14 cellular contexts compared by ENCODE assay signal in genomic region chr5:159135896-159136531, GRCh38. TPM values are rescaled to one million over a fixed set of nuclear protein-coding genes. Genes with fewer than 3 reads are reported as not detected.
DNase-seq lines count a peak whose midpoint lies in the region; ATAC-seq and TF ChIP-seq lines count a peak whose summit lies in the region.
"Had no signal": no experiment of that assay in that cellular context is flagged by ENCODE, and none has a peak within 500 bp of the region (broad histone marks: within the 10 kb centered on the region; RNA-seq: fewer than 3 reads in every experiment).

No MANE protein-coding gene starts in this region.

- POLR2A ChIA-PET in HCT116 (lab: Charles Lee) = no interaction called here

- no peak overlapping the region for H3K4me2 ChIP-seq in HCT116 (ENCODE audit: low read length)
- H3K4me2 ChIP-seq in neural progenitor cell = no peak overlapping the region

- no peak overlapping the region for H3K4me3 Mint-ChIP-seq in activated naive CD4-positive, alpha-beta T cell treated with anti-CD3 and anti-CD28 coated beads for 36 hours
- H3K4me3 Mint-ChIP-seq in neural progenitor cell = no peak overlapping the region

- TF ChIP-seq RAD21 in HCT116 (IDR thresholded peaks at IDR 0.05; ENCODE audit: low read depth) = no peak

- H3K9me3 Mint-ChIP-seq in activated naive CD4-positive, alpha-beta T cell treated with anti-CD3 and anti-CD28 coated beads for 36 hours = no peaks in the 10 kb centered on the region
- no peaks in the 10 kb centered on the region for H3K9me3 Mint-ChIP-seq in neural progenitor cell

- no peaks in the 10 kb centered on the region for H3K4me1 Mint-ChIP-seq in activated naive CD4-positive, alpha-beta T cell treated with anti-CD3 and anti-CD28 coated beads for 36 hours (ENCODE audit: low read depth)
- H3K4me1 Mint-ChIP-seq in neural progenitor cell = no peaks in the 10 kb centered on the region

- H4K20me1 ChIP-seq in HCT116 (ENCODE audit: insufficient read depth) = no peaks in the 10 kb centered on the region
- no peaks in the 10 kb centered on the region for H4K20me1 ChIP-seq in neural progenitor cell (ENCODE audit: low read depth)

- TF ChIP-seq CTCF in HCT116 (IDR thresholded peaks at IDR 0.05 in 2 of 3, conservative IDR thresholded peaks at IDR 0.05 in 1 of 3; ENCODE audit: borderline replicate concordance in 1 of 3, insufficient read depth in 1 of 3, low read depth in 2 of 3, low read length in 2 of 3) (no peak), VCaP (conservative IDR thresholded peaks at IDR 0.05) (no peak), foreskin fibroblast (IDR thresholded peaks at IDR 0.05; ENCODE audit: low read depth, low read length) (no peak), vagina (IDR thresholded peaks at IDR 0.05) (no peak), neural progenitor cell (IDR thresholded peaks at IDR 0.05) (no peak)

- H3K27ac ChIP-seq in HCT116 (ENCODE audit: low read depth, low read length) (no peak overlapping the region), VCaP (peak overlapping the region; percentile 6; the same call in 1 of the 2 replicates), vagina (no peak overlapping the region), neural progenitor cell (no peak overlapping the region)
- H3K27ac ChIP-seq: right lobe of liver, thyroid gland had no signal

- no peaks in the 10 kb centered on the region for H3K9me3 ChIP-seq in HCT116 (ENCODE audit: control insufficient read depth in 1 of 2, insufficient read depth in 1 of 2, low read depth in 1 of 2, low read length in 2 of 2)
- H3K9me3 ChIP-seq in vagina = no peaks in the 10 kb centered on the region
- no peaks in the 10 kb centered on the region for H3K9me3 ChIP-seq in neural progenitor cell (ENCODE audit: low read depth)
- H3K9me3 ChIP-seq: right lobe of liver, thyroid gland had no signal

- H3K9ac ChIP-seq in HCT116 (ENCODE audit: low read length) = no peak overlapping the region
- no peak overlapping the region for H3K9ac ChIP-seq in neural progenitor cell

- no TSS peak for BruUV-seq in HCT116 (replicated peaks; lab: Mats Ljungman, UMichigan)

- ATAC-seq in HCT116 (peak; percentile 40; the same call in 1 of the 2 replicates), GM21825 (IDR thresholded peaks at IDR 0.05; ENCODE audit: unreplicated experiment) (no peak)
- ATAC-seq: activated naive CD4-positive, alpha-beta T cell treated with anti-CD3 and anti-CD28 coated beads, Interleukin-2, amount 50 U/mL, for 72 hours; right lobe of liver had no signal

- CTCF ChIA-PET in HCT116 (lab: Charles Lee) = interaction anchor here (0.9 kb wide), 1 partner anchor 1061 kb away, joined by 3 read pairs; no protein-coding TSS in a partner anchor
- CTCF ChIA-PET in activated naive CD4-positive, alpha-beta T cell treated with anti-CD3 and anti-CD28 coated beads for 36 hours (lab: Charles Lee) = interaction anchor here (0.7 to 1.6 kb wide), 2 partner anchors 29 to 338 kb away, joined by 3 to 7 read pairs; no protein-coding TSS in a partner anchor

- H3K36me3 ChIP-seq in HCT116 (ENCODE audit: control insufficient read depth in 1 of 2, insufficient read depth in 2 of 2, low read length in 2 of 2) (no peaks in the 10 kb centered on the region), vagina (no peaks in the 10 kb centered on the region), neural progenitor cell (no peaks in the 10 kb centered on the region)
- H3K36me3 ChIP-seq: right lobe of liver, thyroid gland had no signal

- H3K79me2 ChIP-seq in HCT116 (ENCODE audit: insufficient read depth, low read length) (no peaks in the 10 kb centered on the region), neural progenitor cell (ENCODE audit: low read depth) (no peaks in the 10 kb centered on the region)

- intact Hi-C loops in HCT116 (cut with micrococcal nuclease) = loop anchor here (10.0 kb wide), 2 partner anchors 1371 to 1791 kb away; a partner anchor contains a TSS
- intact Hi-C loops in activated naive CD4-positive, alpha-beta T cell treated with anti-CD3 and anti-CD28 coated beads for 36 hours (cut with micrococcal nuclease) = no loop called here
- intact Hi-C loops in vagina (cut with DNase I) = loop anchor here (10.0 kb wide), 1 partner anchor 1061 kb away; no protein-coding TSS in a partner anchor

- no peaks in the 10 kb centered on the region for H3F3A ChIP-seq in neural progenitor cell (ENCODE audit: low read depth)

- TF ChIP-seq POLR2A in HCT116 (IDR thresholded peaks at IDR 0.05; ENCODE audit: borderline replicate concordance, extremely low read depth, insufficient read depth, insufficient read length) (no peak), vagina (IDR thresholded peaks at IDR 0.05) (no peak)

- no peaks in the 10 kb centered on the region for H3K36me3 Mint-ChIP-seq in activated naive CD4-positive, alpha-beta T cell treated with anti-CD3 and anti-CD28 coated beads for 36 hours (ENCODE audit: low read depth)
- H3K36me3 Mint-ChIP-seq in neural progenitor cell = no peaks in the 10 kb centered on the region
- H3K36me3 Mint-ChIP-seq: activated naive CD4-positive, alpha-beta T cell treated with anti-CD3 and anti-CD28 coated beads, Interleukin-2, amount 50 U/mL, for 72 hours had no signal

- DNase-seq in A172 (ENCODE audit: low spot score) (peak; percentile 92), HCT116 (ENCODE audit: low read depth, low spot score) (no peak), foreskin fibroblast (peak; percentile 37 to 71), vagina (ENCODE audit: extremely low spot score in 2 of 2) (no peak), neural progenitor cell (ENCODE audit: low spot score) (no peak)
- no peak for DNase-seq in activated naive CD4-positive, alpha-beta T cell treated with anti-CD3 and anti-CD28 coated beads for 36 hours
- DNase-seq: AML-193, right lobe of liver, thyroid gland had no signal

- H3K9me2 ChIP-seq in HCT116 (ENCODE audit: insufficient read depth) = no peaks in the 10 kb centered on the region

- H2AFZ ChIP-seq in HCT116 (ENCODE audit: low read depth, low read length, poor library complexity, severe bottlenecking) (no peak overlapping the region), neural progenitor cell (replicated peaks) (no peak overlapping the region)

- no peak overlapping the region for H3K4me3 ChIP-seq in HCT116 (replicated peaks in 1 of 2; ENCODE audit: low read depth in 1 of 2, low read length in 2 of 2)
- H3K4me3 ChIP-seq in foreskin fibroblast (ENCODE audit: low read depth in 1 of 2, low read length in 2 of 2) = no peak overlapping the region
- no peak overlapping the region for H3K4me3 ChIP-seq in vagina
- no peak overlapping the region for H3K4me3 ChIP-seq in neural progenitor cell
- H3K4me3 ChIP-seq: right lobe of liver, thyroid gland had no signal

- peaks cover 5% of the 10 kb centered on the region for H3K27me3 Mint-ChIP-seq in activated naive CD4-positive, alpha-beta T cell treated with anti-CD3 and anti-CD28 coated beads for 36 hours (ENCODE audit: low read depth)
- H3K27me3 Mint-ChIP-seq in neural progenitor cell (ENCODE audit: insufficient read depth, low read depth) = no peaks in the 10 kb centered on the region

- RAD21 ChIA-PET in HCT116 (lab: Charles Lee; ENCODE audit: low non-redundant PET in 1 of 2, low total read pairs in 2 of 2, uncharacterized antibody in 2 of 2, unreplicated experiment in 2 of 2) = no interaction called here

- no peaks in the 10 kb centered on the region for H3K4me1 ChIP-seq in HCT116 (ENCODE audit: control insufficient read depth in 1 of 2, insufficient read depth in 2 of 2, low read length in 2 of 2)
- peaks cover 9% of the 10 kb centered on the region for H3K4me1 ChIP-seq in vagina
- H3K4me1 ChIP-seq in neural progenitor cell = no peaks in the 10 kb centered on the region
- H3K4me1 ChIP-seq: right lobe of liver, thyroid gland had no signal

- H3K27me3 ChIP-seq in HCT116 (ENCODE audit: insufficient read depth, low read length) = peaks cover 28% of the 10 kb centered on the region; the same call in 1 of the 2 replicates
- H3K27me3 ChIP-seq in vagina = no peaks in the 10 kb centered on the region
- H3K27me3 ChIP-seq in neural progenitor cell = peaks cover 6% of the 10 kb centered on the region
- H3K27me3 ChIP-seq: right lobe of liver, thyroid gland had no signal

- no peak overlapping the region for H3K27ac Mint-ChIP-seq in activated naive CD4-positive, alpha-beta T cell treated with anti-CD3 and anti-CD28 coated beads for 36 hours
- H3K27ac Mint-ChIP-seq in neural progenitor cell = no peak overlapping the region
- H3K27ac Mint-ChIP-seq: activated naive CD4-positive, alpha-beta T cell treated with anti-CD3 and anti-CD28 coated beads, Interleukin-2, amount 50 U/mL, for 72 hours had no signal

TF ChIP-seq in HCT116, 20 proteins besides CTCF, POLR2A, EP300 and RAD21 (continues in another document):
- TF ChIP-seq SRF (IDR thresholded peaks at IDR 0.05; ENCODE audit: low read depth) = no peak
- TF ChIP-seq ZNF274 (IDR thresholded peaks at IDR 0.05; ENCODE audit: low read depth, low read length) = no peak
- TF ChIP-seq, protein P1, sequence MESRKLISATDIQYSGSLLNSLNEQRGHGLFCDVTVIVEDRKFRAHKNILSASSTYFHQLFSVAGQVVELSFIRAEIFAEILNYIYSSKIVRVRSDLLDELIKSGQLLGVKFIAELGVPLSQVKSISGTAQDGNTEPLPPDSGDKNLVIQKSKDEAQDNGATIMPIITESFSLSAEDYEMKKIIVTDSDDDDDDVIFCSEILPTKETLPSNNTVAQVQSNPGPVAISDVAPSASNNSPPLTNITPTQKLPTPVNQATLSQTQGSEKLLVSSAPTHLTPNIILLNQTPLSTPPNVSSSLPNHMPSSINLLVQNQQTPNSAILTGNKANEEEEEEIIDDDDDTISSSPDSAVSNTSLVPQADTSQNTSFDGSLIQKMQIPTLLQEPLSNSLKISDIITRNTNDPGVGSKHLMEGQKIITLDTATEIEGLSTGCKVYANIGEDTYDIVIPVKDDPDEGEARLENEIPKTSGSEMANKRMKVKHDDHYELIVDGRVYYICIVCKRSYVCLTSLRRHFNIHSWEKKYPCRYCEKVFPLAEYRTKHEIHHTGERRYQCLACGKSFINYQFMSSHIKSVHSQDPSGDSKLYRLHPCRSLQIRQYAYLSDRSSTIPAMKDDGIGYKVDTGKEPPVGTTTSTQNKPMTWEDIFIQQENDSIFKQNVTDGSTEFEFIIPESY (IDR thresholded peaks at IDR 0.05; ENCODE audit: extremely low read depth, insufficient replicate concordance, low read length) = no peak
- TF ChIP-seq CBX3 (IDR thresholded peaks at IDR 0.05; ENCODE audit: low read depth) = no peak
- TF ChIP-seq POLR2AphosphoS5 (IDR thresholded peaks at IDR 0.05; ENCODE audit: low read depth, low read length) = no peak

RNA-seq across cellular contexts. Expression of gene EBF1, which starts 36.3 kb away (rescaled TPM):
- total RNA-seq in A172 (2014; rRNA removed; shearing (Covaris generic)) = 1.6 and 2.1 TPM in 2 replicates
- total RNA-seq in HCT116 (2021; ENCODE audit: unreplicated experiment) (0.30 TPM), vagina (36.6 TPM), neural progenitor cell (ENCODE audit: low replicate concordance) (0.19 and 0.56 TPM in 2 replicates)
- not detected in 2 replicates for polyA plus RNA-seq in HCT116 (2012)
- total RNA-seq in activated naive CD4-positive, alpha-beta T cell treated with anti-CD3 and anti-CD28 coated beads for 36 hours = under 1 TPM in 1 of 2 experiments, not detected in 1; 0.20 TPM
- total RNA-seq: activated CD8-positive, alpha-beta memory T cell treated with anti-CD3 and anti-CD28 coated beads for 36 hours; G401 had no signal

Comparison
In these comparisons a context has a peak if more than half of its experiments do, and no peak if none do; other contexts are left out.
1. DNase-seq: peak in A172 (single experiment) and foreskin fibroblast (2 of 2); none in HCT116 (single experiment), activated naive CD4-positive, alpha-beta T cell treated with anti-CD3 and anti-CD28 coated beads for 36 hours (single experiment), vagina (0 of 2) and neural progenitor cell (single experiment).
2. RNA of gene EBF1, which starts 36.3 kb away (total RNA-seq): 36.6 TPM in vagina (single experiment); 1.6 to 2.1 TPM in A172, 0.19 to 0.56 TPM in neural progenitor cell, 0.30 TPM in HCT116 (single experiment) and 0.20 TPM in activated naive CD4-positive, alpha-beta T cell treated with anti-CD3 and anti-CD28 coated beads for 36 hours; every median in the first group is over 10 times any median in the second.